Comparison of ENCODE assay signal across 8 cellular contexts in genomic region chr13:21061077-21061945, GRCh38. TPM values are rescaled to one million over a fixed set of nuclear protein-coding genes. Genes with fewer than 3 reads are reported as not detected.
DNase-seq lines count a peak whose midpoint lies in the region; ATAC-seq and TF ChIP-seq lines count a peak whose summit lies in the region.

LATS2 (minus strand) TSS chr13:21061586; CDS start chr13:21046026, 15,560 bp downstream.

- H3K27ac ChIP-seq in RWPE1 (peak within 1 kb of the TSS; percentile 93), gastroesophageal sphincter (peak within 1 kb of the TSS; percentile 100)

- H3K27ac Mint-ChIP-seq in activated naive CD4-positive, alpha-beta T cell treated with anti-CD3 and anti-CD28 coated beads, Interleukin-2, amount 50 U/mL, for 24 hours, result no peak within 1 kb of the TSS
- peak within 1 kb of the TSS; percentile 64 for H3K27ac Mint-ChIP-seq in neural crest cell (ENCODE audit: unreplicated experiment)

- POLR2A ChIA-PET in RWPE1 (lab: Yijun Ruan, JAX; ENCODE audit: low non-redundant PET), result no interaction called here

- 0% methylated on average over 4 to 12 of the region's 92 CpGs for WGBS in gastroesophageal sphincter (ENCODE audit: low coverage in 1 of 2), 2 donors

- TF ChIP-seq POLR2A in gastroesophageal sphincter (IDR thresholded peaks at IDR 0.05), result peak; percentile 97

- no peaks in the 10 kb centered on the region for H3K27me3 ChIP-seq in gastroesophageal sphincter

- TF ChIP-seq CTCF in RWPE1 (conservative IDR thresholded peaks at IDR 0.05; ENCODE audit: low read depth), result 0 out of 2 replicates have a peak, but pooled peaks have one; percentile 15
- TF ChIP-seq CTCF in gastroesophageal sphincter (IDR thresholded peaks at IDR 0.05), result peak in 3 of 4 experiments; percentile 44 to 77 (median 44)
- TF ChIP-seq CTCF in neural crest cell (conservative IDR thresholded peaks at IDR 0.05), result no peak

- H3K9me3 Mint-ChIP-seq in activated naive CD4-positive, alpha-beta T cell treated with anti-CD3 and anti-CD28 coated beads, Interleukin-2, amount 50 U/mL, for 24 hours, result no peaks in the 10 kb centered on the region
- H3K9me3 Mint-ChIP-seq in neural crest cell, result no peaks in the 10 kb centered on the region

- no peaks in the 10 kb centered on the region for H3K4me1 Mint-ChIP-seq in activated naive CD4-positive, alpha-beta T cell treated with anti-CD3 and anti-CD28 coated beads, Interleukin-2, amount 50 U/mL, for 24 hours
- peaks cover 27% of the 10 kb centered on the region for H3K4me1 Mint-ChIP-seq in neural crest cell

- H3K4me1 ChIP-seq in gastroesophageal sphincter, result peaks cover 0 to 46% (median 19%) of the 10 kb centered on the region in 3 donors

- TF ChIP-seq EP300 in gastroesophageal sphincter (IDR thresholded peaks at IDR 0.05), result no peak

- peak within 1 kb of the TSS; percentile 76 for H3K4me3 Mint-ChIP-seq in activated naive CD4-positive, alpha-beta T cell treated with anti-CD3 and anti-CD28 coated beads, Interleukin-2, amount 50 U/mL, for 24 hours
- peak within 1 kb of the TSS; percentile 86 for H3K4me3 Mint-ChIP-seq in neural crest cell

- no peaks in the 10 kb centered on the region for H3K9me3 ChIP-seq in gastroesophageal sphincter

- peak within 1 kb of the TSS; percentile 97 to 99 for H3K4me3 ChIP-seq in gastroesophageal sphincter

- no peaks in the 10 kb centered on the region for H3K36me3 ChIP-seq in gastroesophageal sphincter

- peaks cover 25% of the 10 kb centered on the region for H3K27me3 Mint-ChIP-seq in activated naive CD4-positive, alpha-beta T cell treated with anti-CD3 and anti-CD28 coated beads, Interleukin-2, amount 50 U/mL, for 24 hours
- H3K27me3 Mint-ChIP-seq in neural crest cell (ENCODE audit: low read depth), result no peaks in the 10 kb centered on the region

- DNase-seq in COLO668 (lab: John Stamatoyannopoulos, UW; ENCODE audit: unreplicated experiment) (peak; percentile 89), RWPE1 (ENCODE audit: low spot score) (peak; percentile 92), neural crest cell (ENCODE audit: low read depth, low spot score) (peak; percentile 88), superior temporal gyrus (ENCODE audit: extremely low spot score) (peak; percentile 82)

- ATAC-seq in GM19397 (IDR thresholded peaks at IDR 0.05; ENCODE audit: unreplicated experiment), result peak; percentile 93
- ATAC-seq in HG03520 (IDR thresholded peaks at IDR 0.05; ENCODE audit: unreplicated experiment), result peak; percentile 87
- peak; percentile 96 for ATAC-seq in gastroesophageal sphincter

- H3K36me3 Mint-ChIP-seq in activated naive CD4-positive, alpha-beta T cell treated with anti-CD3 and anti-CD28 coated beads, Interleukin-2, amount 50 U/mL, for 24 hours, result no peaks in the 10 kb centered on the region
- H3K36me3 Mint-ChIP-seq in neural crest cell (ENCODE audit: low read depth), result no peaks in the 10 kb centered on the region

- CTCF ChIA-PET in RWPE1 (lab: Yijun Ruan, JAX), result interaction anchor here (0.6 kb wide), 1 partner anchor 412 kb away, joined by 3 read pairs; no protein-coding TSS in a partner anchor

RNA-seq across cellular contexts. Expression of gene LATS2, which starts in this region (rescaled TPM):
- 10 to 100 TPM; 42.2 to 95.4 (median 56.5) TPM for total RNA-seq in gastroesophageal sphincter
- 22.9 and 26.2 TPM in 2 replicates for total RNA-seq in neural crest cell

Comparison
In these comparisons a context has a peak if more than half of its experiments do, and no peak if none do; other contexts are left out.
1. Peak in every context shown above with its lines: DNase-seq, ATAC-seq, H3K4me3 ChIP-seq and H3K27ac ChIP-seq.